Comparison of ENCODE assay signal across 8 cellular contexts in genomic region chr2:36355157-36355889, GRCh38. TPM values are rescaled to one million over a fixed set of nuclear protein-coding genes. Genes with fewer than 3 reads are reported as not detected.
A peak's percentile ranks its signal among the peaks of the same experiment; 100 is the strongest.
DNase-seq lines count a peak whose midpoint lies in the region; ATAC-seq, FAIRE-seq and TF ChIP-seq lines count a peak whose summit lies in the region.

A gene with protein sequence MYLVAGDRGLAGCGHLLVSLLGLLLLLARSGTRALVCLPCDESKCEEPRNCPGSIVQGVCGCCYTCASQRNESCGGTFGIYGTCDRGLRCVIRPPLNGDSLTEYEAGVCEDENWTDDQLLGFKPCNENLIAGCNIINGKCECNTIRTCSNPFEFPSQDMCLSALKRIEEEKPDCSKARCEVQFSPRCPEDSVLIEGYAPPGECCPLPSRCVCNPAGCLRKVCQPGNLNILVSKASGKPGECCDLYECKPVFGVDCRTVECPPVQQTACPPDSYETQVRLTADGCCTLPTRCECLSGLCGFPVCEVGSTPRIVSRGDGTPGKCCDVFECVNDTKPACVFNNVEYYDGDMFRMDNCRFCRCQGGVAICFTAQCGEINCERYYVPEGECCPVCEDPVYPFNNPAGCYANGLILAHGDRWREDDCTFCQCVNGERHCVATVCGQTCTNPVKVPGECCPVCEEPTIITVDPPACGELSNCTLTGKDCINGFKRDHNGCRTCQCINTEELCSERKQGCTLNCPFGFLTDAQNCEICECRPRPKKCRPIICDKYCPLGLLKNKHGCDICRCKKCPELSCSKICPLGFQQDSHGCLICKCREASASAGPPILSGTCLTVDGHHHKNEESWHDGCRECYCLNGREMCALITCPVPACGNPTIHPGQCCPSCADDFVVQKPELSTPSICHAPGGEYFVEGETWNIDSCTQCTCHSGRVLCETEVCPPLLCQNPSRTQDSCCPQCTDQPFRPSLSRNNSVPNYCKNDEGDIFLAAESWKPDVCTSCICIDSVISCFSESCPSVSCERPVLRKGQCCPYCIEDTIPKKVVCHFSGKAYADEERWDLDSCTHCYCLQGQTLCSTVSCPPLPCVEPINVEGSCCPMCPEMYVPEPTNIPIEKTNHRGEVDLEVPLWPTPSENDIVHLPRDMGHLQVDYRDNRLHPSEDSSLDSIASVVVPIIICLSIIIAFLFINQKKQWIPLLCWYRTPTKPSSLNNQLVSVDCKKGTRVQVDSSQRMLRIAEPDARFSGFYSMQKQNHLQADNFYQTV (plus strand): TSS chr2:36355778. CDS start chr2:36356293, 515 bp downstream.

- H3K4me2 ChIP-seq in HepG2 (ENCODE audit: low read depth, low read length), result peak within 1 kb of the TSS; percentile 81

- H3K36me3 ChIP-seq in HAP-1 (replicated peaks) (no peaks in the 10 kb centered on the region), HepG2 (replicated peaks in 1 of 2; ENCODE audit: control insufficient read depth in 1 of 2, insufficient read depth in 2 of 2, low read length in 2 of 2) (no peaks in the 10 kb centered on the region)

- TF ChIP-seq RAD21 in HepG2 (CRISPR knock-in tag; IDR thresholded peaks at IDR 0.05), result peak; percentile 53

- TF ChIP-seq EP300 in HepG2 (IDR thresholded peaks at IDR 0.05; ENCODE audit: low read depth in 2 of 2, low read length in 2 of 2) (no peak; a peak in 1 of 4 replicates), HepG2 (CRISPR knock-in tag; IDR thresholded peaks at IDR 0.05; ENCODE audit: borderline replicate concordance) (no peak)

- BruUV-seq in HepG2 (replicated peaks; lab: Mats Ljungman, UMichigan), result no TSS peak

- FAIRE-seq in HepG2 (lab: Jason Lieb, UNC), result no peak

- DNase-seq in GM12865 (ENCODE audit: low read depth) (peak; percentile 39), HAP-1 (ENCODE audit: low spot score in 2 of 2) (peak; percentile 77 to 93), NB4 (ENCODE audit: low read depth) (peak; percentile 65), dermis microvascular lymphatic vessel endothelial cell (ENCODE audit: low read depth in 2 of 2) (peak; percentile 84 to 95), HepG2 (ENCODE audit: low spot score) (peak; percentile 79), NCI-H2107 treated with DMSO at 0.1 percent for 48 hours (lab: John Stamatoyannopoulos, UW; ENCODE audit: unreplicated experiment) (no peak)
- peak; percentile 38 to 49 for DNase-seq in activated CD4-positive, alpha-beta T cell treated with anti-CD3 and anti-CD28 coated beads, Interleukin-2, amount 50 U/mL, for 4 hours
- peak; percentile 42 for DNase-seq in stimulated activated CD4-positive, alpha-beta T cell treated with anti-CD3 and anti-CD28 coated beads, Interleukin-2, amount 100 ng/mL, for 4 hours (ENCODE audit: low read depth)

- TF ChIP-seq CTCF in GM12865 (IDR thresholded peaks at IDR 0.05; ENCODE audit: insufficient read depth, low read depth, low read length, missing control alignments) (no peak), NB4 (IDR thresholded peaks at IDR 0.05; ENCODE audit: low read depth, low read length) (no peak), HepG2 (CRISPR knock-in tag; IDR thresholded peaks at IDR 0.05) (no peak)

- H3K9ac ChIP-seq in HepG2 (ENCODE audit: insufficient read depth, low read depth, low read length), result peak within 1 kb of the TSS; percentile 94

- intact Hi-C loops in HepG2 (cut with micrococcal nuclease; ENCODE audit: unreplicated experiment), result loop anchor here (5.0 kb wide), 1 partner anchor 42 kb away; no protein-coding TSS in a partner anchor

- H3K4me1 ChIP-seq in HAP-1 (peaks cover 15% of the 10 kb centered on the region), HepG2 (ENCODE audit: insufficient read depth, low read length) (peaks cover 59% of the 10 kb centered on the region)

- in situ Hi-C loops in HAP-1 (cut with MboI; ENCODE audit: low sequenced_read_pairs) (loop anchor here (10.0 kb wide), 3 partner anchors 139 to 429 kb away; no protein-coding TSS in a partner anchor), HepG2 (cut with HindIII; ENCODE audit: extremely low pct_ligation_motif_present, low pct_unique_long_range_greater_than_20kb) (loop anchor here (5.0 kb wide), 2 partner anchors 102 to 147 kb away; no protein-coding TSS in a partner anchor)

- WGBS in HepG2 (ENCODE audit: low lambda C conversion rate), result 2% methylated on average over 54 of the region's 82 CpGs

- TF ChIP-seq POLR2A in NB4 (IDR thresholded peaks at IDR 0.05; ENCODE audit: extremely low read depth, insufficient read length) (no peak), HepG2 (IDR thresholded peaks at IDR 0.05; ENCODE audit: insufficient read depth in 1 of 2, low read depth in 2 of 2, low read length in 2 of 2) (peak; percentile 91 to 95)

- peaks cover 54% of the 10 kb centered on the region for H3K79me2 ChIP-seq in HepG2 (ENCODE audit: insufficient read depth, low read length)

- peak within 1 kb of the TSS; percentile 68 for H2AFZ ChIP-seq in HepG2 (ENCODE audit: low read length)

- H3K4me3 ChIP-seq in GM12865 (ENCODE audit: low read depth, low read length) (peak within 1 kb of the TSS; percentile 26), HAP-1 (peak within 1 kb of the TSS; percentile 61), NB4 (ENCODE audit: low read depth, low read length) (no peak within 1 kb of the TSS), HepG2 (replicated peaks in 1 of 3; ENCODE audit: insufficient read depth in 1 of 3, low read depth in 2 of 3, low read length in 3 of 3) (peak within 1 kb of the TSS; percentile 81 to 98 (median 89))

- H3K27ac ChIP-seq in HepG2 (ENCODE audit: extremely low read length, insufficient read depth, low read length), result peak within 1 kb of the TSS; percentile 76

- ATAC-seq in HepG2, result peak; percentile 63

- no peaks in the 10 kb centered on the region for H3K27me3 ChIP-seq in HAP-1 (ENCODE audit: low read depth)
- no peaks in the 10 kb centered on the region; a peak in 1 of 5 replicates for H3K27me3 ChIP-seq in HepG2 (ENCODE audit: control insufficient read depth in 1 of 2, insufficient read depth in 2 of 2, low read length in 2 of 2)

- no peaks in the 10 kb centered on the region for H3K9me3 ChIP-seq in HAP-1
- H3K9me3 ChIP-seq in HepG2 (ENCODE audit: low read length), result no peaks in the 10 kb centered on the region

- POLR2A ChIA-PET in HepG2 (lab: Yijun Ruan, JAX), result interaction anchor here (0.6 to 6.7 kb wide), 16 partner anchors 12 to 500 kb away, joined by 3 to 53 read pairs (median 4); no protein-coding TSS in a partner anchor

- peaks cover 33% of the 10 kb centered on the region for H4K20me1 ChIP-seq in HepG2 (ENCODE audit: insufficient read depth, low read length)

- CTCF ChIA-PET in HepG2 (lab: Yijun Ruan, JAX; ENCODE audit: low intra/inter-chr PET ratio, low total read pairs), result no interaction called here

TF ChIP-seq in HepG2, 621 proteins besides CTCF, POLR2A, EP300 and RAD21 (continues in another document):
- peak; percentile 69 for TF ChIP-seq ZFY (CRISPR knock-in tag; IDR thresholded peaks at IDR 0.05)
- TF ChIP-seq KDM2A (CRISPR knock-in tag; IDR thresholded peaks at IDR 0.05; ENCODE audit: borderline replicate concordance, low read depth), result no peak; the same call in 1 of the 2 replicates
- TF ChIP-seq, protein P1, sequence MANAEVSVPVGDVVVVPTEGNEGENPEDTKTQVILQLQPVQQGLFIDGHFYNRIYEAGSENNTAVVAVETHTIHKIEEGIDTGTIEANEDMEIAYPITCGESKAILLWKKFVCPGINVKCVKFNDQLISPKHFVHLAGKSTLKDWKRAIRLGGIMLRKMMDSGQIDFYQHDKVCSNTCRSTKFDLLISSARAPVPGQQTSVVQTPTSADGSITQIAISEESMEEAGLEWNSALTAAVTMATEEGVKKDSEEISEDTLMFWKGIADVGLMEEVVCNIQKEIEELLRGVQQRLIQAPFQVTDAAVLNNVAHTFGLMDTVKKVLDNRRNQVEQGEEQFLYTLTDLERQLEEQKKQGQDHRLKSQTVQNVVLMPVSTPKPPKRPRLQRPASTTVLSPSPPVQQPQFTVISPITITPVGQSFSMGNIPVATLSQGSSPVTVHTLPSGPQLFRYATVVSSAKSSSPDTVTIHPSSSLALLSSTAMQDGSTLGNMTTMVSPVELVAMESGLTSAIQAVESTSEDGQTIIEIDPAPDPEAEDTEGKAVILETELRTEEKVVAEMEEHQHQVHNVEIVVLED (CRISPR knock-in tag; IDR thresholded peaks at IDR 0.05; ENCODE audit: borderline replicate concordance), result no peak
- TF ChIP-seq ZNF260 (CRISPR knock-in tag; IDR thresholded peaks at IDR 0.05; ENCODE audit: borderline replicate concordance, low read depth), result no peak
- no peak for TF ChIP-seq ZNF354B (CRISPR knock-in tag; IDR thresholded peaks at IDR 0.05)
- TF ChIP-seq THAP7 (CRISPR knock-in tag; IDR thresholded peaks at IDR 0.05), result no peak
- TF ChIP-seq STAG1 (CRISPR knock-in tag; IDR thresholded peaks at IDR 0.05), result peak; percentile 9; the same call in 1 of the 2 replicates

RNA-seq across cellular contexts. Expression of the gene that starts here (rescaled TPM):
- total RNA-seq in dermis microvascular lymphatic vessel endothelial cell, result 375 and 484 TPM in 2 replicates
- 21.5 and 39.1 TPM in 2 replicates for total RNA-seq in HepG2 (2016; rRNA removed; fragmentation: Illumina TruSeq; extraction: Trizol)
- total RNA-seq in HepG2 (2016; cell fraction: cytosol; rRNA removed; fragmentation: Illumina TruSeq; extraction: Trizol; ENCODE audit: low read depth), result 87.0 and 95.7 TPM in 2 replicates
- 19.5 and 37.7 TPM in 2 replicates for total RNA-seq in HepG2 (2016; cell fraction: insoluble cytoplasmic fraction; rRNA removed; fragmentation: Illumina TruSeq; extraction: Trizol)
- total RNA-seq in HepG2 (2016; cell fraction: membrane; rRNA removed; fragmentation: Illumina TruSeq; extraction: Trizol), result 21.6 and 24.0 TPM in 2 replicates
- total RNA-seq in HepG2 (2016; cell fraction: nucleus; rRNA removed; fragmentation: Illumina TruSeq; extraction: Trizol), result 70.5 and 71.4 TPM in 2 replicates
- 61.6 and 69.9 TPM in 2 replicates for polyA plus RNA-seq in HepG2 (2011; rRNA removed)
- polyA plus RNA-seq in HepG2 (2011; cell fraction: cytosol; rRNA removed), result 47.0 and 57.8 TPM in 2 replicates
- 59.9 and 71.8 TPM in 2 replicates for polyA plus RNA-seq in HepG2 (2011; cell fraction: nucleus; rRNA removed)
- polyA plus RNA-seq in HepG2 (2012), result 47.6 and 59.6 TPM in 2 replicates
- 1.1 and 2.4 TPM in 2 replicates for polyA plus RNA-seq in HepG2 (2016; cell fraction: cytosol; fragmentation: Illumina TruSeq; extraction: Trizol; ENCODE audit: low read depth)
- polyA plus RNA-seq in HepG2 (2016; cell fraction: insoluble cytoplasmic fraction; fragmentation: Illumina TruSeq; extraction: Trizol; ENCODE audit: low read depth), result 14.9 and 16.1 TPM in 2 replicates
- polyA plus RNA-seq in HepG2 (2016; cell fraction: membrane; fragmentation: Illumina TruSeq; extraction: Trizol; ENCODE audit: low read depth), result 3.8 and 5.1 TPM in 2 replicates
- 36.1 and 38.6 TPM in 2 replicates for polyA plus RNA-seq in HepG2 (2016; cell fraction: nucleus; fragmentation: Illumina TruSeq; extraction: Trizol; ENCODE audit: insufficient read depth, low read depth)
- 452 and 516 TPM in 2 replicates for polyA minus RNA-seq in HepG2 (2011; rRNA and poly(A)+ RNA removed; ENCODE audit: low replicate concordance)
- polyA minus RNA-seq in HepG2 (2011; cell fraction: cytosol; rRNA and poly(A)+ RNA removed), result 226 and 235 TPM in 2 replicates
- 306 and 348 TPM in 2 replicates for polyA minus RNA-seq in HepG2 (2011; cell fraction: nucleus; rRNA and poly(A)+ RNA removed)
